ENCODE assay signal across 29 cellular contexts in genomic region chr2:163247151-163247872, GRCh38.
DNase-seq lines count a peak whose midpoint lies in the region; ATAC-seq, FAIRE-seq and TF ChIP-seq lines count a peak whose summit lies in the region.
"Had no signal": no experiment of that assay in that cellular context is flagged by ENCODE, and none has a peak within 500 bp of the region (broad histone marks: within the 10 kb centered on the region; RNA-seq: fewer than 3 reads in every experiment).

No MANE protein-coding gene starts in this region.

- H3K79me2 ChIP-seq in H1 (ENCODE audit: control insufficient read depth in 1 of 2, insufficient read depth in 2 of 2, low read length in 2 of 2) = no peaks in the 10 kb centered on the region
- H3K79me2 ChIP-seq: hepatocyte had no signal

- no peak overlapping the region for H3K56ac ChIP-seq in H1 (replicated peaks; ENCODE audit: insufficient read length, low read depth, low read length)

- 81% methylated on average over 6 of the region's 6 CpGs; no CpG with 5 or more reads in 1 of the 2 experiments for WGBS in H1 (ENCODE audit: extremely low coverage in 1 of 2, insufficient coverage in 1 of 2, insufficient read length in 1 of 2, insufficient replicate concordance in 2 of 2, low coverage in 1 of 2, low lambda C conversion rate in 2 of 2, missing lambda C conversion rate in 1 of 2), 2 experiments
- no CpG with 5 or more reads among the region's 6 CpGs for WGBS in neuronal stem cell (ENCODE audit: extremely low coverage in 2 of 2, insufficient read length in 2 of 2, insufficient replicate concordance in 1 of 2), 2 donors

- H3K18ac ChIP-seq in H1 (ENCODE audit: extremely low read depth, low read length) (no peak overlapping the region), neuronal stem cell (ENCODE audit: low read length) (no peak overlapping the region)

- H2AFZ ChIP-seq in H1 (ENCODE audit: low read length) = no peak overlapping the region
- no peak overlapping the region for H2AFZ ChIP-seq in neuronal stem cell (ENCODE audit: low read length)
- H2AFZ ChIP-seq: GM23248, hepatocyte had no signal

- no peak overlapping the region for H3K14ac ChIP-seq in H1 (ENCODE audit: insufficient read length)
- no peak overlapping the region for H3K14ac ChIP-seq in neuronal stem cell (ENCODE audit: low read length)

- TF ChIP-seq POLR2A in H1 (IDR thresholded peaks at IDR 0.05; ENCODE audit: control extremely low read depth in 1 of 2, low read depth in 2 of 2, low read length in 2 of 2) = no peak

- no peak for TF ChIP-seq RAD21 in H1 (IDR thresholded peaks at IDR 0.05 in 1 of 2, conservative IDR thresholded peaks at IDR 0.05 in 1 of 2; ENCODE audit: low read depth in 2 of 2, low read length in 2 of 2)

- TF ChIP-seq CTCF in H1 (IDR thresholded peaks at IDR 0.05; ENCODE audit: control extremely low read depth in 1 of 3, insufficient read depth in 1 of 3, low read depth in 1 of 3, low read length in 3 of 3) = no peak

- H3K4me3 ChIP-seq in H1 (ENCODE audit: extremely low read depth in 1 of 4, insufficient read depth in 2 of 4, low read depth in 3 of 4, low read length in 4 of 4) = no peak overlapping the region
- H3K4me3 ChIP-seq in neuronal stem cell (ENCODE audit: low read length in 2 of 2) = no peak overlapping the region
- H3K4me3 ChIP-seq: cardiac muscle cell, colonic mucosa, GM23248, hepatocyte, skin epidermis, suprapubic skin had no signal

- H3K27me3 ChIP-seq in H1 (replicated peaks in 1 of 4; ENCODE audit: control insufficient read depth in 3 of 4, extremely low read depth in 1 of 4, insufficient read depth in 3 of 4, low read length in 3 of 4) (no peaks in the 10 kb centered on the region), neuronal stem cell (ENCODE audit: control insufficient read depth in 3 of 3, insufficient read depth in 3 of 3, low read depth in 1 of 3, low read length in 3 of 3) (no peaks in the 10 kb centered on the region)
- H3K27me3 ChIP-seq: cardiac muscle cell, colonic mucosa, hepatocyte, suprapubic skin had no signal

- H4K20me1 ChIP-seq in H1 (replicated peaks in 1 of 2; ENCODE audit: control insufficient read depth in 1 of 2, insufficient read depth in 2 of 2, low read length in 2 of 2) = no peaks in the 10 kb centered on the region

- H2BK12ac ChIP-seq in H1 (ENCODE audit: low read depth, low read length) = no peak overlapping the region
- no peak overlapping the region for H2BK12ac ChIP-seq in neuronal stem cell (ENCODE audit: low read length)

- H2AK5ac ChIP-seq in H1 (ENCODE audit: low read depth, low read length) = no peak overlapping the region
- H2AK5ac ChIP-seq in neuronal stem cell (ENCODE audit: low read depth, low read length) = no peak overlapping the region

- H3K79me1 ChIP-seq in H1 (ENCODE audit: low read depth, low read length) (no peaks in the 10 kb centered on the region), neuronal stem cell (ENCODE audit: low read depth, low read length) (no peaks in the 10 kb centered on the region)

- H2BK20ac ChIP-seq in H1 (ENCODE audit: low read length) = no peak overlapping the region

- no peak overlapping the region for H3K9ac ChIP-seq in H1 (replicated peaks in 1 of 4; ENCODE audit: extremely low read depth in 1 of 4, low read depth in 3 of 4, low read length in 3 of 4)
- H3K9ac ChIP-seq in neuronal stem cell (ENCODE audit: low read depth, low read length, poor library complexity) = no peak overlapping the region
- H3K9ac ChIP-seq: GM23248 had no signal

- H3K27me3 Mint-ChIP-seq in natural killer cell treated with Interleukin-12 subunit alpha and Interleukin-12 subunit beta and Interleukin-15 and Interleukin-18, amount 100 ng/mL, for 72 hours = no peaks in the 10 kb centered on the region
- H3K27me3 Mint-ChIP-seq: activated B cell treated with CpG ODN at 0.5 μM for 24 hours; activated naive CD8-positive, alpha-beta T cell; activated T-cell treated with anti-CD3 and anti-CD28 coated beads, Interleukin-2, amount 50 U/mL, for 24 hours had no signal

- H2BK15ac ChIP-seq in H1 (ENCODE audit: low read length) (no peak overlapping the region), neuronal stem cell (ENCODE audit: low read length) (no peak overlapping the region)

- no peak overlapping the region for H4K5ac ChIP-seq in H1 (ENCODE audit: insufficient read length, low read depth, low read length)

- no peak overlapping the region for H4K91ac ChIP-seq in H1 (replicated peaks; ENCODE audit: insufficient read length, low read length)
- H4K91ac ChIP-seq in neuronal stem cell (ENCODE audit: low read depth, low read length, poor library complexity) = no peak overlapping the region

- no peaks in the 10 kb centered on the region for H3K36me3 Mint-ChIP-seq in natural killer cell treated with Interleukin-12 subunit alpha and Interleukin-12 subunit beta and Interleukin-15 and Interleukin-18, amount 100 ng/mL, for 72 hours
- H3K36me3 Mint-ChIP-seq: activated naive CD8-positive, alpha-beta T cell; mesothelial cell of epicardium had no signal

- DNase-seq in NCI-H1092 treated with DMSO at 0.1 percent for 48 hours (lab: John Stamatoyannopoulos, UW) (peak; percentile 2), NCI-H1092 (lab: John Stamatoyannopoulos, UW) (no peak), NCI-H510A (lab: John Stamatoyannopoulos, UW) (peak; percentile 10), H1 (ENCODE audit: low read depth in 1 of 2, low spot score in 2 of 2) (no peak), neuronal stem cell (ENCODE audit: low spot score) (peak; percentile 90), T-helper 1 cell (no peak)
- no peak for DNase-seq in natural killer cell treated with Interleukin-12 subunit alpha and Interleukin-12 subunit beta and Interleukin-15 and Interleukin-18, amount 100 ng/mL, for 72 hours (ENCODE audit: low spot score)
- DNase-seq: activated B cell treated with CpG ODN at 0.5 μM for 24 hours; activated effector memory CD4-positive, alpha-beta T cell treated with anti-CD3 and anti-CD28 coated beads, Interleukin-2, amount 50 U/mL, for 16 hours; activated T-cell treated with anti-CD3 and anti-CD28 coated beads, Interleukin-2, amount 50 U/mL, for 24 hours; C1 segment of cervical spinal cord; colonic mucosa; DMS79; effector CD4-positive, alpha-beta T cell; GM23248; KBM-7; NCI-H1436; NCI-H2081 treated with DMSO at 0.1 percent for 48 hours; occipital lobe; OCI-M1; stimulated activated naive CD4-positive, alpha-beta T cell had no signal

- FAIRE-seq in H1 (lab: Jason Lieb, UNC) = no peak

- H2BK120ac ChIP-seq in H1 (replicated peaks; ENCODE audit: low read depth, low read length) (no peak overlapping the region), neuronal stem cell (ENCODE audit: low read depth, low read length) (no peak overlapping the region)

- no peak for ATAC-seq in natural killer cell treated with Interleukin-12 subunit alpha and Interleukin-12 subunit beta and Interleukin-15 and Interleukin-18, amount 100 ng/mL, for 72 hours
- ATAC-seq in GM18519 (IDR thresholded peaks at IDR 0.05; ENCODE audit: low FRiP score, unreplicated experiment) = no peak

- no peak overlapping the region for H3K27ac ChIP-seq in H1 (ENCODE audit: low read depth, low read length)
- peak overlapping the region; percentile 68 for H3K27ac ChIP-seq in neuronal stem cell (replicated peaks; ENCODE audit: low read length)
- H3K27ac ChIP-seq: 22Rv1, cardiac muscle cell, colonic mucosa, GM23248, hepatocyte, skin epidermis, suprapubic skin had no signal

- H3K4ac ChIP-seq in H1 (replicated peaks; ENCODE audit: insufficient read length, low read depth, low read length) = no peak overlapping the region
- no peak overlapping the region for H3K4ac ChIP-seq in neuronal stem cell (ENCODE audit: low read length)

- no peaks in the 10 kb centered on the region for H3K4me1 ChIP-seq in H1 (replicated peaks in 1 of 4; ENCODE audit: control insufficient read depth in 3 of 4, insufficient read depth in 4 of 4, low read length in 3 of 4)
- H3K4me1 ChIP-seq in neuronal stem cell (ENCODE audit: control insufficient read depth in 2 of 2, insufficient read depth in 1 of 2, low read depth in 1 of 2, low read length in 2 of 2) = peaks cover 6 to 12% of the 10 kb centered on the region in 2 donors
- H3K4me1 ChIP-seq: colonic mucosa, suprapubic skin had no signal

- H3K23me2 ChIP-seq in H1 (ENCODE audit: low read depth, low read length) = no peaks in the 10 kb centered on the region

- CTCF ChIA-PET in H1 (lab: Charles Lee; ENCODE audit: partially characterized antibody) = interaction anchor here (1.0 to 1.7 kb wide), 3 partner anchors 55 to 359 kb away, joined by 3 to 6 read pairs (median 3); no protein-coding TSS in a partner anchor

- POLR2A ChIA-PET in H1 (lab: Charles Lee; ENCODE audit: partially characterized antibody) = no interaction called here

- H2BK5ac ChIP-seq in H1 (ENCODE audit: low read depth, low read length) = no peak overlapping the region
- H2BK5ac ChIP-seq in neuronal stem cell (ENCODE audit: low read length) = no peak overlapping the region

- H3K23ac ChIP-seq in H1 (ENCODE audit: insufficient read length) = no peak overlapping the region
- H3K23ac ChIP-seq in neuronal stem cell (ENCODE audit: low read depth, low read length, poor library complexity) = no peak overlapping the region

- no peaks in the 10 kb centered on the region for H3K4me1 Mint-ChIP-seq in natural killer cell treated with Interleukin-12 subunit alpha and Interleukin-12 subunit beta and Interleukin-15 and Interleukin-18, amount 100 ng/mL, for 72 hours (ENCODE audit: low read depth in 2 of 2)
- H3K4me1 Mint-ChIP-seq: activated B cell treated with CpG ODN at 0.5 μM for 24 hours, mesothelial cell of epicardium had no signal

- H3K36me3 ChIP-seq in H1 (ENCODE audit: control insufficient read depth in 2 of 4, insufficient read depth in 4 of 4, low read length in 3 of 4) (no peaks in the 10 kb centered on the region; a peak in 1 of 8 replicates), neuronal stem cell (replicated peaks in 1 of 2; ENCODE audit: control insufficient read depth in 2 of 2, insufficient read depth in 2 of 2, low read length in 2 of 2) (peaks cover 0 to 2% of the 10 kb centered on the region in 2 donors)
- H3K36me3 ChIP-seq: cardiac muscle cell, colonic mucosa, suprapubic skin had no signal

- H4K8ac ChIP-seq in H1 (ENCODE audit: extremely low read depth, insufficient read depth, low read length) (no peak overlapping the region), neuronal stem cell (ENCODE audit: low read depth, low read length) (no peak overlapping the region)

- H3K9me3 ChIP-seq in H1 (ENCODE audit: insufficient read depth in 2 of 2, low read depth in 1 of 2, low read length in 1 of 2) = no peaks in the 10 kb centered on the region
- peaks cover 3 to 4% of the 10 kb centered on the region in 2 donors for H3K9me3 ChIP-seq in neuronal stem cell (replicated peaks in 1 of 2; ENCODE audit: control insufficient read depth in 2 of 2, insufficient read depth in 1 of 2, low read depth in 1 of 2, low read length in 2 of 2)
- H3K9me3 ChIP-seq: colonic mucosa, suprapubic skin had no signal

- no peak overlapping the region for H3K27ac Mint-ChIP-seq in natural killer cell treated with Interleukin-12 subunit alpha and Interleukin-12 subunit beta and Interleukin-15 and Interleukin-18, amount 100 ng/mL, for 72 hours
- H3K27ac Mint-ChIP-seq: activated B cell treated with CpG ODN at 0.5 μM for 24 hours; activated naive CD8-positive, alpha-beta T cell; activated T-cell treated with anti-CD3 and anti-CD28 coated beads, Interleukin-2, amount 50 U/mL, for 24 hours; mesothelial cell of epicardium had no signal

- H3K4me2 ChIP-seq in H1 (ENCODE audit: insufficient read depth in 1 of 2, low read depth in 2 of 2, low read length in 2 of 2) (no peak overlapping the region), neuronal stem cell (ENCODE audit: insufficient read depth, low read length, poor library complexity, severe bottlenecking) (no peak overlapping the region)
- H3K4me2 ChIP-seq: hepatocyte had no signal

- no peak for TF ChIP-seq EP300 in H1 (IDR thresholded peaks at IDR 0.05; ENCODE audit: borderline replicate concordance in 1 of 2, low read depth in 2 of 2, low read length in 2 of 2)

- no peaks in the 10 kb centered on the region for H3K9me3 Mint-ChIP-seq in natural killer cell treated with Interleukin-12 subunit alpha and Interleukin-12 subunit beta and Interleukin-15 and Interleukin-18, amount 100 ng/mL, for 72 hours
- H3K9me3 Mint-ChIP-seq: activated T-cell treated with anti-CD3 and anti-CD28 coated beads, Interleukin-2, amount 50 U/mL, for 24 hours had no signal

- H3K4me3 Mint-ChIP-seq in natural killer cell treated with Interleukin-12 subunit alpha and Interleukin-12 subunit beta and Interleukin-15 and Interleukin-18, amount 100 ng/mL, for 72 hours = no peak overlapping the region
- H3K4me3 Mint-ChIP-seq: activated B cell treated with CpG ODN at 0.5 μM for 24 hours; activated naive CD8-positive, alpha-beta T cell; activated T-cell treated with anti-CD3 and anti-CD28 coated beads, Interleukin-2, amount 50 U/mL, for 24 hours; mesothelial cell of epicardium had no signal

Comparison
In these comparisons a context has a peak if more than half of its experiments do, and no peak if none do; other contexts are left out.
1. DNase-seq: peak in NCI-H1092 treated with DMSO at 0.1 percent for 48 hours (single experiment), NCI-H510A (single experiment) and neuronal stem cell (single experiment); none in NCI-H1092 (single experiment), H1 (0 of 2), natural killer cell treated with Interleukin-12 subunit alpha and Interleukin-12 subunit beta and Interleukin-15 and Interleukin-18, amount 100 ng/mL, for 72 hours (single experiment) and T-helper 1 cell (0 of 5).